Comparison of ENCODE assay signal across 1 cellular context in the genomic region with DNA sequence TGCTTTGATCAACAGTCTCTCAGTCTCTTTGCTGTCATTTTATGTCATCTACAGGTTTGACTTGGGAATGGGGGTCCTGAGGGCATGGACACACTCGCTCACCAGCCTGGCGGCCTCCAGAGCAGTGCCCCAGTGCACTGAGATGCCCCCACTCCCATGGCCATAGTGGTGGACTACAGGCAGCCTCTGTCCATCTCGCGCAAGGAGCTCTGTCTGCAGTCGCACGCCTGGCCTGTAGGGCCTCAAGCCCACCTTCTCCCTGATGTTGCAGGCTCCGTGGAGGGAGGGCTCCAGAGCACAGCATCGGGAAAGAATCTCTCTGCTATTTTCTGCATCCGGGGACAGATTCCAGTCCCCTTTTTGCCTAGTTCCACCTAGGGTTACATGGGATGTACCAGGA.
TF ChIP-seq lines count a peak whose summit lies in the region.

No MANE protein-coding gene starts in this region.

TF ChIP-seq in A549, 52 proteins besides CTCF, POLR2A, EP300 and RAD21 (continued from another document):
- no peak for TF ChIP-seq E2F6 (IDR thresholded peaks at IDR 0.05; ENCODE audit: borderline replicate concordance, low read depth)
- no peak for TF ChIP-seq HES2 (IDR thresholded peaks at IDR 0.05)
- TF ChIP-seq HOXB13 (CRISPR knock-in tag; IDR thresholded peaks at IDR 0.05; ENCODE audit: low read depth) = no peak
- TF ChIP-seq PHF8 (IDR thresholded peaks at IDR 0.05; ENCODE audit: borderline replicate concordance, low read depth) = no peak
- TF ChIP-seq SMC3 (IDR thresholded peaks at IDR 0.05) = no peak
- TF ChIP-seq HOXA7 (CRISPR knock-in tag; IDR thresholded peaks at IDR 0.05) = no peak
- TF ChIP-seq NPAS2 (CRISPR knock-in tag; IDR thresholded peaks at IDR 0.05; ENCODE audit: borderline replicate concordance) = no peak
